Comparison of ENCODE assay signal across 10 cellular contexts in the genomic region with DNA sequence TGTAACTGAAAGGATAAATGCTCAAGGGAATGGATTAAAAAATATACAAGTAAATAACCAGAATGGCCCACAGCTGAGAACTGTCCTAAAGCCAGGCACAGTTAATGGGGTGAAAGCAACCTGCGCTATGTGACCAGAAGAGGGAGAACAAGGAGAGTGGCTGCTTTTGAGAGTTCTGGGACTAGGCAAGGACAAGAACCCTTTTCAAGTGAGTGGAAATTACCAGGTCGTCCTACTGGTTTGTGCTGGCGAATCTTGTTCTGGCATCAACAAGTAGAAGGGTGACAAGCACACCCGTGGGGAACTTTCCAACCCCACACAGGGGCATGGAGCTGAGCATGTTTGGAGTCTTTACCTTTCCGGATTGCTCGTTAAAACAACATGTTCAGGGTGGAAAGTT.
DNase-seq lines count a peak whose midpoint lies in the region; ATAC-seq and TF ChIP-seq lines count a peak whose summit lies in the region.
"Had no signal": no experiment of that assay in that cellular context is flagged by ENCODE, and none has a peak within 500 bp of the region (broad histone marks: within the 10 kb centered on the region; RNA-seq: fewer than 3 reads in every experiment).

No MANE protein-coding gene starts in this region.

- peaks cover 2% of the 10 kb centered on the region for H3K9me3 Mint-ChIP-seq in activated T-cell treated with anti-CD3 and anti-CD28 coated beads, Interleukin-2, amount 50 U/mL, for 24 hours

- H3K36me3 ChIP-seq in Loucy (ENCODE audit: insufficient read depth, low read length) (no peaks in the 10 kb centered on the region), right lobe of liver (no peaks in the 10 kb centered on the region), testis (ENCODE audit: low read depth, missing control alignments) (peaks cover 3% of the 10 kb centered on the region)

- no peak overlapping the region for H3K4me3 Mint-ChIP-seq in activated T-cell treated with anti-CD3 and anti-CD28 coated beads, Interleukin-2, amount 50 U/mL, for 24 hours
- H3K4me3 Mint-ChIP-seq: activated B cell treated with CpG ODN at 0.5 μM for 24 hours; naive thymus-derived CD4-positive, alpha-beta T cell had no signal

- TF ChIP-seq POLR2A in right lobe of liver (IDR thresholded peaks at IDR 0.05) (no peak), testis (IDR thresholded peaks at IDR 0.05) (no peak)

- no peaks in the 10 kb centered on the region for H4K20me1 ChIP-seq in Loucy (ENCODE audit: insufficient read depth, low read length, poor library complexity, severe bottlenecking)

- ATAC-seq in right lobe of liver (peak; percentile 48 to 69 (median 56)), GM21381 (IDR thresholded peaks at IDR 0.05; ENCODE audit: unreplicated experiment) (no peak)
- ATAC-seq: naive thymus-derived CD4-positive, alpha-beta T cell had no signal

- H3K4me2 ChIP-seq in Loucy (ENCODE audit: low read depth, low read length, poor library complexity, severe bottlenecking): no peak overlapping the region

- H3K79me2 ChIP-seq in Loucy (ENCODE audit: insufficient read depth, low read length): no peaks in the 10 kb centered on the region

- H3K9me2 ChIP-seq in Loucy (replicated peaks; ENCODE audit: low read depth, low read length): no peaks in the 10 kb centered on the region

- TF ChIP-seq CTCF in C4-2B (conservative IDR thresholded peaks at IDR 0.05): peak; percentile 34
- peak; percentile 26; the same call in 1 of the 2 replicates for TF ChIP-seq CTCF in Loucy (conservative IDR thresholded peaks at IDR 0.05; ENCODE audit: low read length)
- TF ChIP-seq CTCF in choroid plexus epithelial cell (conservative IDR thresholded peaks at IDR 0.05; ENCODE audit: low read depth, low read length): peak; percentile 57
- peak in 3 of 4 donors; percentile 10 to 17 (median 14) for TF ChIP-seq CTCF in right lobe of liver (IDR thresholded peaks at IDR 0.05)
- no peak for TF ChIP-seq CTCF in testis (IDR thresholded peaks at IDR 0.05)

- peaks cover 3% of the 10 kb centered on the region; the same call in 1 of the 2 replicates for H3K9me3 ChIP-seq in Loucy (ENCODE audit: insufficient read depth, low read depth, low read length)
- no peaks in the 10 kb centered on the region for H3K9me3 ChIP-seq in right lobe of liver
- H3K9me3 ChIP-seq in testis: no peaks in the 10 kb centered on the region

- H3K36me3 Mint-ChIP-seq in activated T-cell treated with anti-CD3 and anti-CD28 coated beads, Interleukin-2, amount 50 U/mL, for 24 hours (ENCODE audit: low read depth): no peaks in the 10 kb centered on the region
- H3K36me3 Mint-ChIP-seq: naive thymus-derived CD4-positive, alpha-beta T cell had no signal

- no peaks in the 10 kb centered on the region for H3K27me3 Mint-ChIP-seq in activated T-cell treated with anti-CD3 and anti-CD28 coated beads, Interleukin-2, amount 50 U/mL, for 24 hours

- H3K4me1 ChIP-seq in Loucy (ENCODE audit: insufficient read depth, low read length, poor library complexity, severe bottlenecking) (no peaks in the 10 kb centered on the region), right lobe of liver (no peaks in the 10 kb centered on the region), testis (no peaks in the 10 kb centered on the region)

- intact Hi-C loops in right lobe of liver (cut with DNase I) (no loop called here), testis (cut with DNase I; ENCODE audit: low total_unique reads) (no loop called here)

- no peak overlapping the region for H3K4me3 ChIP-seq in Loucy (ENCODE audit: low read length, poor library complexity, severe bottlenecking)
- no peak overlapping the region for H3K4me3 ChIP-seq in choroid plexus epithelial cell (ENCODE audit: low read depth, low read length)
- no peak overlapping the region for H3K4me3 ChIP-seq in right lobe of liver
- no peak overlapping the region for H3K4me3 ChIP-seq in testis

- no peaks in the 10 kb centered on the region for H3K4me1 Mint-ChIP-seq in activated T-cell treated with anti-CD3 and anti-CD28 coated beads, Interleukin-2, amount 50 U/mL, for 24 hours (ENCODE audit: low read depth)
- H3K4me1 Mint-ChIP-seq: activated B cell treated with CpG ODN at 0.5 μM for 24 hours; naive thymus-derived CD4-positive, alpha-beta T cell had no signal

- no peaks in the 10 kb centered on the region for H3K27me3 ChIP-seq in Loucy (ENCODE audit: insufficient read depth, low read length, poor library complexity, severe bottlenecking)
- H3K27me3 ChIP-seq in right lobe of liver: no peaks in the 10 kb centered on the region
- H3K27me3 ChIP-seq in testis: no peaks in the 10 kb centered on the region

- 100% methylated on average over 3 of the region's 6 CpGs for WGBS in right lobe of liver (ENCODE audit: insufficient coverage, low coverage, low lambda C conversion rate, missing lambda C conversion rate)
- 78 to 81% methylated on average over 6 of the region's 6 CpGs for WGBS in testis, 2 donors

- H2AFZ ChIP-seq in Loucy (ENCODE audit: low read length): no peak overlapping the region

- no peak overlapping the region for H3K9ac ChIP-seq in Loucy (ENCODE audit: low read depth, low read length, poor library complexity, severe bottlenecking)

- H3K27ac Mint-ChIP-seq in activated T-cell treated with anti-CD3 and anti-CD28 coated beads, Interleukin-2, amount 50 U/mL, for 24 hours: no peak overlapping the region
- H3K27ac Mint-ChIP-seq: activated B cell treated with CpG ODN at 0.5 μM for 24 hours; naive thymus-derived CD4-positive, alpha-beta T cell had no signal

- no peaks in the 10 kb centered on the region for H3F3A ChIP-seq in Loucy (ENCODE audit: low read depth)

- H3K27ac ChIP-seq in C4-2B: peak overlapping the region; percentile 66
- H3K27ac ChIP-seq in right lobe of liver: no peak overlapping the region
- H3K27ac ChIP-seq in testis: no peak overlapping the region

- DNase-seq in choroid plexus epithelial cell (ENCODE audit: low read depth): no peak
- DNase-seq in right lobe of liver: no peak
- no peak for DNase-seq in activated T-cell treated with anti-CD3 and anti-CD28 coated beads, Interleukin-2, amount 50 U/mL, for 24 hours
- no peak for DNase-seq in testis
- no peak for DNase-seq in stimulated activated CD4-positive, alpha-beta T cell treated with anti-CD3 and anti-CD28 coated beads, Interleukin-4, amount 100 ng/mL, for 1 hour
- DNase-seq: activated B cell treated with CpG ODN at 0.5 μM for 24 hours; naive thymus-derived CD4-positive, alpha-beta T cell had no signal

Comparison
In these comparisons a context has a peak if more than half of its experiments do, and no peak if none do; other contexts are left out.
1. CTCF ChIP-seq: peak in C4-2B (single experiment), Loucy (single experiment), choroid plexus epithelial cell (single experiment) and right lobe of liver (3 of 4); none in testis (0 of 3).